Comparison of ENCODE assay signal across 10 cellular contexts in the genomic region with DNA sequence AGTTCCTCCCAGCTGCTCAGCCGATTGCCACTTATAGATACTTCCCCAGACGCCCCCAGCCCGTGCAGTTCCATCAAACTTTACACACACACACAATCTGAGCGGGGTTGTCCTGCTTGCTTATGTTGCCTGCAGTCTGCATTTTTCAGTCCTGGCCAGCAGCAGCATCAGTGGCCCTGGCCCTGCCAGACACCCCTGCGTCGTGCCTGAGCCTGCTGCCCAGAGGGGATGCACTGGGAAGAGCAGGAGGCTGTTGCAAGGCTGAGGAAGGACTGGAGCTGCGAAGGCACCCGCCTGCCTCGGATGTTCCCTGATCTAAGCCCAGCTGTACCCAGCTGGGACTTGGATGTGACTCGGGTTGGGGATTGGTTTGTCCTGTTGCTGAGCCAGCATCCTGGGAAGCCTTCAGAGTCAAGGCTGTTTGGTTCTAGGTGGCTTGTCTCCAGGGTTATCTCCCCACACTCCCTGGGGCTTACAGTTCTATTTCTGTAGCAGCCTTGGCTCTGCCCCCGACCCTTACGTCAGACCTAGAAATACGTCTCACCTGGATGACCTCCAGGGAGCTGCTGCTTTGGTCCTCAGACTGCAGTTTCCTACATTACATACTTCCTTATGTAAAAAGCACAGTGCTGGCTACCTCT. TPM values are rescaled to one million over a fixed set of nuclear protein-coding genes. Genes with fewer than 3 reads are reported as not detected.
DNase-seq lines count a peak whose midpoint lies in the region; ATAC-seq lines count a peak whose summit lies in the region.
"Had no signal": no experiment of that assay in that cellular context is flagged by ENCODE, and none has a peak within 500 bp of the region (broad histone marks: within the 10 kb centered on the region; RNA-seq: fewer than 3 reads in every experiment).

No MANE protein-coding gene starts in this region.

- peak overlapping the region; percentile 65 for H3K27ac ChIP-seq in rectal smooth muscle tissue (ENCODE audit: low read depth, low read length)

- no peak for ATAC-seq in T-helper 17 cell
- peak; percentile 93 to 94 for ATAC-seq in left cardiac atrium

- no peaks in the 10 kb centered on the region for H3K27me3 Mint-ChIP-seq in T-helper 17 cell

- DNase-seq in ELF-1 (ENCODE audit: low read depth, low spot score) (peak; percentile 50), T-helper 17 cell (no peak), left cardiac atrium (peak; percentile 76), NCI-H2227 (lab: John Stamatoyannopoulos, UW; ENCODE audit: unreplicated experiment) (no peak), medulla oblongata (ENCODE audit: extremely low spot score) (no peak), SW 1271 (lab: John Stamatoyannopoulos, UW) (no peak)
- no peak for DNase-seq in stimulated activated CD4-positive, alpha-beta T cell treated with anti-CD3 and anti-CD28 coated beads, Interleukin-1b, Interleukin-23, amount 100 ng/mL, for 48 hours
- DNase-seq: activated naive CD4-positive, alpha-beta T cell treated with anti-CD3 and anti-CD28 coated beads, Interleukin-2, amount 10 ng/mL, durations not matched to agents 7 days and 5 days; NCI-H1694 had no signal

- no peaks in the 10 kb centered on the region for H3K36me3 ChIP-seq in rectal smooth muscle tissue (ENCODE audit: control insufficient read depth, insufficient read depth, low read length)

- peak overlapping the region; percentile 21 for H3K27ac Mint-ChIP-seq in T-helper 17 cell
- H3K27ac Mint-ChIP-seq: activated naive CD4-positive, alpha-beta T cell treated with anti-CD3 and anti-CD28 coated beads, Interleukin-2, amount 10 ng/mL, durations not matched to agents 7 days and 5 days had no signal

- no peak overlapping the region for H3K4me3 Mint-ChIP-seq in T-helper 17 cell
- H3K4me3 Mint-ChIP-seq: activated naive CD4-positive, alpha-beta T cell treated with anti-CD3 and anti-CD28 coated beads, Interleukin-2, amount 10 ng/mL, durations not matched to agents 7 days and 5 days had no signal

- H3K36me3 Mint-ChIP-seq in T-helper 17 cell (ENCODE audit: low read depth), result peaks cover 2% of the 10 kb centered on the region

- H3K9ac ChIP-seq in rectal smooth muscle tissue (ENCODE audit: low read length), result no peak overlapping the region

- H3K4me3 ChIP-seq in rectal smooth muscle tissue (ENCODE audit: low read length), result no peak overlapping the region

- intact Hi-C loops in left cardiac atrium (cut with DNase I), result loop anchor here in 1 of 2 donors (5.0 kb wide), 1 partner anchor 37 kb away; no protein-coding TSS in a partner anchor

- H3K9me3 ChIP-seq in T-helper 17 cell (ENCODE audit: control insufficient read depth, low read length, poor library complexity, severe bottlenecking), result no peaks in the 10 kb centered on the region

- H3K27me3 ChIP-seq in rectal smooth muscle tissue (ENCODE audit: control insufficient read depth, insufficient read depth, low read length), result no peaks in the 10 kb centered on the region

- peaks cover 4% of the 10 kb centered on the region for H3K4me1 ChIP-seq in rectal smooth muscle tissue (ENCODE audit: control insufficient read depth, insufficient read depth, low read length)

- peaks cover 17% of the 10 kb centered on the region for H3K4me1 Mint-ChIP-seq in T-helper 17 cell

RNA-seq across cellular contexts. Expression of a gene that starts 42.3 kb away (rescaled TPM):
- total RNA-seq in T-helper 17 cell (10 to 100 TPM; 16.9 to 27.3 TPM), left cardiac atrium (10 to 100 TPM; 11.0 to 14.8 TPM)

Comparison
In these comparisons a context has a peak if more than half of its experiments do, and no peak if none do; other contexts are left out.
1. DNase-seq: peak in ELF-1 (single experiment) and left cardiac atrium (single experiment); none in T-helper 17 cell (0 of 3), stimulated activated CD4-positive, alpha-beta T cell treated with anti-CD3 and anti-CD28 coated beads, Interleukin-1b, Interleukin-23, amount 100 ng/mL, for 48 hours (single experiment), NCI-H2227 (single experiment), medulla oblongata (single experiment) and SW 1271 (0 of 2).